Comparison of ENCODE assay signal across 9 cellular contexts in genomic region chr20:37903317-37904007, GRCh38. TPM values are rescaled to one million over a fixed set of nuclear protein-coding genes. Genes with fewer than 3 reads are reported as not detected.
DNase-seq lines count a peak whose midpoint lies in the region; ATAC-seq, FAIRE-seq and TF ChIP-seq lines count a peak whose summit lies in the region.
"Had no signal": no experiment of that assay in that cellular context is flagged by ENCODE, and none has a peak within 500 bp of the region (broad histone marks: within the 10 kb centered on the region; RNA-seq: fewer than 3 reads in every experiment).

No MANE protein-coding gene starts in this region.

- DNase-seq in heart right ventricle (no peak), Right ventricle myocardium inferior (ENCODE audit: missing footprints) (no peak), HepG2 (ENCODE audit: low spot score) (no peak), NCI-H82 treated with DMSO at 0.1 percent for 48 hours (lab: John Stamatoyannopoulos, UW; ENCODE audit: unreplicated experiment) (no peak)
- DNase-seq in activated naive CD8-positive, alpha-beta T cell treated with anti-CD3 and anti-CD28 coated beads, Interleukin-2, amount 50 U/mL, for 24 hours, result no peak

- peak overlapping the region in 1 of 10 donors; percentile 9 for H3K27ac ChIP-seq in heart right ventricle
- no peak overlapping the region for H3K27ac ChIP-seq in HepG2 (ENCODE audit: extremely low read length, insufficient read depth, low read length)
- no peak overlapping the region for H3K27ac ChIP-seq in urinary bladder (ENCODE audit: low read depth)

- CTCF ChIA-PET in HepG2 (lab: Yijun Ruan, JAX; ENCODE audit: low intra/inter-chr PET ratio, low total read pairs), result interaction anchor here (1.4 to 1.7 kb wide), 3 partner anchors 90 to 339 kb away, joined by 4 to 8 read pairs (median 5); no protein-coding TSS in a partner anchor

- TF ChIP-seq CTCF in heart right ventricle (IDR thresholded peaks at IDR 0.05) (peak in 7 of 9 donors; percentile 6 to 39 (median 23)), HepG2 (CRISPR knock-in tag; IDR thresholded peaks at IDR 0.05) (peak; percentile 71)

- no peak overlapping the region for H3K9ac ChIP-seq in HepG2 (ENCODE audit: insufficient read depth, low read depth, low read length)

- 26 to 30% methylated on average over 65 to 67 of the region's 67 CpGs for WGBS in heart right ventricle, 2 donors
- WGBS in HepG2 (ENCODE audit: low lambda C conversion rate), result 57% methylated on average over 30 of the region's 67 CpGs
- 28% methylated on average over 67 of the region's 67 CpGs for WGBS in urinary bladder

- H3K4me1 Mint-ChIP-seq in activated naive CD8-positive, alpha-beta T cell treated with anti-CD3 and anti-CD28 coated beads, Interleukin-2, amount 50 U/mL, for 24 hours, result peaks cover 11% of the 10 kb centered on the region

- TF ChIP-seq EP300 in HepG2 (IDR thresholded peaks at IDR 0.05; ENCODE audit: low read depth in 2 of 2, low read length in 2 of 2) (no peak), HepG2 (CRISPR knock-in tag; IDR thresholded peaks at IDR 0.05; ENCODE audit: borderline replicate concordance) (no peak)

- H3K79me2 ChIP-seq in HepG2 (ENCODE audit: insufficient read depth, low read length), result no peaks in the 10 kb centered on the region

- H2AFZ ChIP-seq in HepG2 (ENCODE audit: low read length), result no peak overlapping the region

- POLR2A ChIA-PET in HepG2 (lab: Yijun Ruan, JAX), result no interaction called here

- H3K4me3 ChIP-seq in heart right ventricle (peak overlapping the region in 9 of 10 donors; percentile 36 to 47 (median 39)), HepG2 (replicated peaks in 1 of 3; ENCODE audit: insufficient read depth in 1 of 3, low read depth in 2 of 3, low read length in 3 of 3) (peak overlapping the region; percentile 12 to 64 (median 25); a peak in 3 of 6 replicates), urinary bladder (ENCODE audit: low read depth, low read length) (peak overlapping the region; percentile 34)

- intact Hi-C loops in heart right ventricle (cut with DNase I), result loop anchor here in 7 of 10 donors (2.0 to 10.0 kb wide), 6 partner anchors 84 to 321 kb away; no protein-coding TSS in a partner anchor
- intact Hi-C loops in Right ventricle myocardium inferior (cut with DNase I), result loop anchor here (5.0 kb wide), 3 partner anchors 89 to 146 kb away; no protein-coding TSS in a partner anchor
- intact Hi-C loops in HepG2 (cut with micrococcal nuclease; ENCODE audit: unreplicated experiment), result no loop called here

- H3K9me3 Mint-ChIP-seq in activated naive CD8-positive, alpha-beta T cell treated with anti-CD3 and anti-CD28 coated beads, Interleukin-2, amount 50 U/mL, for 24 hours, result no peaks in the 10 kb centered on the region
- H3K9me3 Mint-ChIP-seq: activated naive CD4-positive, alpha-beta T cell treated with anti-CD3 and anti-CD28 coated beads, Interleukin-2, amount 50 U/mL, for 72 hours had no signal

- H3K4me3 Mint-ChIP-seq in activated naive CD8-positive, alpha-beta T cell treated with anti-CD3 and anti-CD28 coated beads, Interleukin-2, amount 50 U/mL, for 24 hours, result peak overlapping the region; percentile 69

- H3K36me3 Mint-ChIP-seq in activated naive CD8-positive, alpha-beta T cell treated with anti-CD3 and anti-CD28 coated beads, Interleukin-2, amount 50 U/mL, for 24 hours (ENCODE audit: low read depth), result peaks cover 3% of the 10 kb centered on the region

- H3K27ac Mint-ChIP-seq in activated naive CD8-positive, alpha-beta T cell treated with anti-CD3 and anti-CD28 coated beads, Interleukin-2, amount 50 U/mL, for 24 hours, result no peak overlapping the region
- H3K27ac Mint-ChIP-seq: activated naive CD4-positive, alpha-beta T cell treated with anti-CD3 and anti-CD28 coated beads, Interleukin-2, amount 50 U/mL, for 72 hours had no signal

- BruUV-seq in HepG2 (replicated peaks; lab: Mats Ljungman, UMichigan), result no TSS peak

- H3K4me2 ChIP-seq in HepG2 (ENCODE audit: low read depth, low read length), result peak overlapping the region; percentile 64

- H3K4me1 ChIP-seq in heart right ventricle (peaks cover 0 to 18% (median 8%) of the 10 kb centered on the region in 9 donors), HepG2 (ENCODE audit: insufficient read depth, low read length) (peaks cover 7% of the 10 kb centered on the region; the same call in 1 of the 2 replicates), urinary bladder (ENCODE audit: insufficient read depth) (no peaks in the 10 kb centered on the region)

- H4K20me1 ChIP-seq in HepG2 (ENCODE audit: insufficient read depth, low read length), result peaks cover 8% of the 10 kb centered on the region; the same call in 1 of the 2 replicates

- no peak for FAIRE-seq in HepG2 (lab: Jason Lieb, UNC)

- H3K27me3 Mint-ChIP-seq in activated naive CD8-positive, alpha-beta T cell treated with anti-CD3 and anti-CD28 coated beads, Interleukin-2, amount 50 U/mL, for 24 hours, result peaks cover 61% of the 10 kb centered on the region

- TF ChIP-seq RAD21 in HepG2 (CRISPR knock-in tag; IDR thresholded peaks at IDR 0.05), result peak; percentile 65

- peaks cover 9 to 83% (median 75%) of the 10 kb centered on the region in 7 donors for H3K27me3 ChIP-seq in heart right ventricle
- H3K27me3 ChIP-seq in HepG2 (ENCODE audit: control insufficient read depth in 1 of 2, insufficient read depth in 2 of 2, low read length in 2 of 2), result peaks cover 14 to 60% of the 10 kb centered on the region in 2 experiments; a peak in 4 of 5 replicates

- ATAC-seq in heart right ventricle, result no peak
- ATAC-seq in Right ventricle myocardium inferior, result no peak
- ATAC-seq in activated naive CD8-positive, alpha-beta T cell treated with anti-CD3 and anti-CD28 coated beads, Interleukin-2, amount 50 U/mL, for 24 hours, result no peak
- ATAC-seq in HepG2, result peak; percentile 2; the same call in 2 of the 3 replicates
- ATAC-seq in GM21526 (IDR thresholded peaks at IDR 0.05; ENCODE audit: low FRiP score, unreplicated experiment), result no peak
- ATAC-seq in HG02970 (IDR thresholded peaks at IDR 0.05; ENCODE audit: low FRiP score, unreplicated experiment), result no peak
- ATAC-seq: activated naive CD4-positive, alpha-beta T cell treated with anti-CD3 and anti-CD28 coated beads, Interleukin-2, amount 50 U/mL, for 72 hours had no signal

- H3K36me3 ChIP-seq in heart right ventricle (no peaks in the 10 kb centered on the region), HepG2 (replicated peaks in 1 of 2; ENCODE audit: control insufficient read depth in 1 of 2, insufficient read depth in 2 of 2, low read length in 2 of 2) (no peaks in the 10 kb centered on the region), urinary bladder (ENCODE audit: insufficient read depth) (no peaks in the 10 kb centered on the region)

- TF ChIP-seq POLR2A in HepG2 (IDR thresholded peaks at IDR 0.05; ENCODE audit: insufficient read depth in 1 of 2, low read depth in 2 of 2, low read length in 2 of 2), result no peak

- H3K9me3 ChIP-seq in heart right ventricle, result no peaks in the 10 kb centered on the region
- H3K9me3 ChIP-seq in HepG2 (ENCODE audit: low read length), result no peaks in the 10 kb centered on the region

- in situ Hi-C loops in HepG2 (cut with HindIII; ENCODE audit: extremely low pct_ligation_motif_present, low pct_unique_long_range_greater_than_20kb), result loop anchor here (5.0 kb wide), 1 partner anchor 89 kb away; no protein-coding TSS in a partner anchor

TF ChIP-seq in HepG2, 621 proteins besides CTCF, POLR2A, EP300 and RAD21 (continues in another document):
- no peak for TF ChIP-seq HOXD1 (CRISPR knock-in tag; IDR thresholded peaks at IDR 0.05)
- TF ChIP-seq CERS6 (CRISPR knock-in tag; IDR thresholded peaks at IDR 0.05), result no peak
- no peak for TF ChIP-seq DNMT3B (CRISPR knock-in tag; conservative IDR thresholded peaks at IDR 0.05)
- TF ChIP-seq ZBTB7A (CRISPR knock-in tag; IDR thresholded peaks at IDR 0.05), result peak; percentile 67; the same call in 1 of the 2 replicates
- 0 out of 2 replicates have a peak, but pooled peaks have one; percentile 45 for TF ChIP-seq CAMTA2 (CRISPR knock-in tag; IDR thresholded peaks at IDR 0.05; ENCODE audit: borderline replicate concordance)
- TF ChIP-seq ZNF343 (CRISPR knock-in tag; IDR thresholded peaks at IDR 0.05), result peak; percentile 62; the same call in 1 of the 2 replicates

RNA-seq across cellular contexts. Expression of gene VSTM2L, which starts 0.5 kb away (rescaled TPM):
- total RNA-seq in heart right ventricle (10 to 100 TPM in 5 of 10 donors, 1 to 10 TPM in 5; 1.8 to 17.2 (median 8.9) TPM), Right ventricle myocardium inferior (17.7 TPM), HepG2 (2016; rRNA removed; fragmentation: Illumina TruSeq; extraction: Trizol) (not detected in 2 replicates), urinary bladder (1.3 TPM)
- polyA plus RNA-seq in heart right ventricle (10 to 100 TPM in 1 of 2 donors, 1 to 10 TPM in 1; 6.9 to 14.1 TPM), HepG2 (2011; rRNA removed) (0.03 TPM in 1 of 2 replicates, not detected in the other), urinary bladder (1.6 TPM)
- not detected in 2 replicates for total RNA-seq in HepG2 (2016; cell fraction: cytosol; rRNA removed; fragmentation: Illumina TruSeq; extraction: Trizol; ENCODE audit: low read depth)
- total RNA-seq in HepG2 (2016; cell fraction: insoluble cytoplasmic fraction; rRNA removed; fragmentation: Illumina TruSeq; extraction: Trizol), result 0.04 TPM in 1 of 2 replicates, not detected in the other
- total RNA-seq in HepG2 (2016; cell fraction: membrane; rRNA removed; fragmentation: Illumina TruSeq; extraction: Trizol), result not detected in 2 replicates
- total RNA-seq in HepG2 (2016; cell fraction: nucleus; rRNA removed; fragmentation: Illumina TruSeq; extraction: Trizol), result not detected in 2 replicates
- not detected in 2 replicates for polyA plus RNA-seq in HepG2 (2011; cell fraction: cytosol; rRNA removed)
- polyA plus RNA-seq in HepG2 (2011; cell fraction: nucleus; rRNA removed), result not detected in 2 replicates
- 0.19 TPM in 1 of 2 replicates, not detected in the other for polyA plus RNA-seq in HepG2 (2012)
- polyA plus RNA-seq in HepG2 (2016; cell fraction: cytosol; fragmentation: Illumina TruSeq; extraction: Trizol; ENCODE audit: low read depth), result 0.08 TPM in 1 of 2 replicates, not detected in the other
- not detected in 2 replicates for polyA plus RNA-seq in HepG2 (2016; cell fraction: insoluble cytoplasmic fraction; fragmentation: Illumina TruSeq; extraction: Trizol; ENCODE audit: low read depth)
- not detected in 2 replicates for polyA plus RNA-seq in HepG2 (2016; cell fraction: membrane; fragmentation: Illumina TruSeq; extraction: Trizol; ENCODE audit: low read depth)
- not detected in 2 replicates for polyA plus RNA-seq in HepG2 (2016; cell fraction: nucleus; fragmentation: Illumina TruSeq; extraction: Trizol; ENCODE audit: insufficient read depth, low read depth)
- polyA minus RNA-seq in HepG2 (2011; rRNA and poly(A)+ RNA removed; ENCODE audit: low replicate concordance), result not detected in 2 replicates
- not detected in 2 replicates for polyA minus RNA-seq in HepG2 (2011; cell fraction: cytosol; rRNA and poly(A)+ RNA removed)
- polyA minus RNA-seq in HepG2 (2011; cell fraction: nucleus; rRNA and poly(A)+ RNA removed), result not detected in 2 replicates
